Comparison of ENCODE assay signal across 16 cellular contexts in the genomic region with DNA sequence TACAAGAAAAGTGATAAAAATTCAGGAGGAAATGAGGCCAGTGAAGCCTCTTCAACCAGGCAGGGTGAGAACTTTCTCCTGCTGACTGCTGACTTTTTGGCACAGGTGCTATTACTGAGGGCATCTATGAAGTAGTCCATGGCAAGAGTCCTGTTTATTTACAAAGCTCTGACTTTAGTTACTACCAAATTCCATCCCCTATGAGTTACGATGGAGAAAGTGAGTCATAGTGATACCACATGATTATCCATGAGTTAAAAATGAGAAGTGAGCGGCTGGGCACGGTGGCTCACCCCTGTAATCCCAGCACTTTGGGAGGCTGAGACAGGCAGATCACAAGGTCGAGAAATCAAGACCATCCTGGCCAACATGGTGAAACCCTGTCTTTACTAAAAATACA. TPM values are rescaled to one million over a fixed set of nuclear protein-coding genes. Genes with fewer than 3 reads are reported as not detected.
DNase-seq lines count a peak whose midpoint lies in the region; TF ChIP-seq lines count a peak whose summit lies in the region.
"Had no signal": no experiment of that assay in that cellular context is flagged by ENCODE, and none has a peak within 500 bp of the region (broad histone marks: within the 10 kb centered on the region; RNA-seq: fewer than 3 reads in every experiment).

No MANE protein-coding gene starts in this region.

- H3K4me1 ChIP-seq in SJCRH30 (peaks cover 15% of the 10 kb centered on the region), fibroblast of lung (ENCODE audit: control insufficient read depth, extremely low read depth, insufficient read depth, low read length) (no peaks in the 10 kb centered on the region), stomach (no peaks in the 10 kb centered on the region)

- H3K27me3 Mint-ChIP-seq in HFFc6 (ENCODE audit: insufficient read depth) = peaks cover 2% of the 10 kb centered on the region; the same call in 1 of the 2 replicates
- H3K27me3 Mint-ChIP-seq in mesothelial cell of epicardium (ENCODE audit: low read depth) = no peaks in the 10 kb centered on the region
- H3K27me3 Mint-ChIP-seq: dendritic cell treated with granulocyte-macrophage colony-stimulating factor and Interleukin-4, amounts not matched to agents 40 ng/mL and 50 ng/mL, for 4 days had no signal

- no peaks in the 10 kb centered on the region for H3K4me1 Mint-ChIP-seq in HFFc6 (ENCODE audit: low read depth)
- H3K4me1 Mint-ChIP-seq in mesothelial cell of epicardium = peaks cover 34% of the 10 kb centered on the region

- H3K27ac ChIP-seq in SJCRH30 (peak overlapping the region; percentile 20; the same call in 1 of the 2 replicates), fibroblast of lung (ENCODE audit: insufficient read depth, low read length) (no peak overlapping the region), stomach (no peak overlapping the region)
- H3K27ac ChIP-seq: ovary had no signal

- H2AFZ ChIP-seq in fibroblast of lung (ENCODE audit: low read length) = no peak overlapping the region

- H3K79me2 ChIP-seq in fibroblast of lung (ENCODE audit: control insufficient read depth, insufficient read depth, low read length) = no peaks in the 10 kb centered on the region

- H4K20me1 ChIP-seq in fibroblast of lung (ENCODE audit: control insufficient read depth, extremely low read depth, insufficient read depth, low read length) = no peaks in the 10 kb centered on the region

- DNase-seq in 8988T = peak; percentile 34
- peak; percentile 28 for DNase-seq in HFFc6
- DNase-seq in SJCRH30 = peak in 1 of 2 experiments; percentile 39
- peak; percentile 36 to 82 for DNase-seq in fibroblast of lung (ENCODE audit: low read depth in 2 of 2)
- no peak for DNase-seq in stimulated activated CD8-positive, alpha-beta memory T cell treated with anti-CD3 and anti-CD28 coated beads, Interleukin-4, amount 100 ng/mL, for 48 hours
- no peak for DNase-seq in AML-193 (lab: John Stamatoyannopoulos, UW)
- DNase-seq in stomach = no peak
- DNase-seq in mesothelial cell of epicardium (ENCODE audit: low spot score in 2 of 2, unreplicated experiment in 2 of 2) = no peak
- DNase-seq: activated CD4-positive, alpha-beta T cell treated with anti-CD3 and anti-CD28 coated beads for 1 hour; mucosa of descending colon; NCI-H2171; ovary; T-helper 1 cell; tibial artery had no signal

- H3K4me3 Mint-ChIP-seq in HFFc6 = no peak overlapping the region
- H3K4me3 Mint-ChIP-seq in mesothelial cell of epicardium = no peak overlapping the region
- H3K4me3 Mint-ChIP-seq: activated naive CD8-positive, alpha-beta T cell; dendritic cell treated with granulocyte-macrophage colony-stimulating factor and Interleukin-4, amounts not matched to agents 40 ng/mL and 50 ng/mL, for 4 days had no signal

- no peak overlapping the region for H3K4me3 ChIP-seq in SJCRH30
- H3K4me3 ChIP-seq in fibroblast of lung (replicated peaks in 1 of 4; ENCODE audit: control extremely low read depth in 1 of 4, insufficient read depth in 1 of 4, low read depth in 3 of 4, low read length in 4 of 4) = no peak overlapping the region
- no peak overlapping the region for H3K4me3 ChIP-seq in stomach
- H3K4me3 ChIP-seq: mucosa of descending colon, ovary, tibial artery had no signal

- no peak for TF ChIP-seq POLR2A in stomach (IDR thresholded peaks at IDR 0.05)

- TF ChIP-seq CTCF in HFFc6 (IDR thresholded peaks at IDR 0.05) = no peak
- TF ChIP-seq CTCF in fibroblast of lung (conservative IDR thresholded peaks at IDR 0.05 in 1 of 2, IDR thresholded peaks at IDR 0.05 in 1 of 2; ENCODE audit: low read depth in 1 of 2, low read length in 2 of 2) = no peak
- TF ChIP-seq CTCF in stomach (IDR thresholded peaks at IDR 0.05) = no peak
- no peak for TF ChIP-seq CTCF in mesothelial cell of epicardium (IDR thresholded peaks at IDR 0.05; ENCODE audit: unreplicated experiment)

- H3K36me3 Mint-ChIP-seq in HFFc6 (ENCODE audit: low read depth) = no peaks in the 10 kb centered on the region
- peaks cover 4% of the 10 kb centered on the region for H3K36me3 Mint-ChIP-seq in mesothelial cell of epicardium
- H3K36me3 Mint-ChIP-seq: activated naive CD8-positive, alpha-beta T cell had no signal

- H3K9ac ChIP-seq in fibroblast of lung (ENCODE audit: insufficient read depth, low read length) = no peak overlapping the region

- H3K4me2 ChIP-seq in fibroblast of lung (ENCODE audit: extremely low read depth, insufficient read depth, low read length) = no peak overlapping the region

- H3K9me3 ChIP-seq in SJCRH30 (replicated peaks) (no peaks in the 10 kb centered on the region), fibroblast of lung (ENCODE audit: control insufficient read depth, insufficient read depth, low read depth, low read length) (no peaks in the 10 kb centered on the region), stomach (peaks cover 0 to 15% (median 7%) of the 10 kb centered on the region in 4 donors)
- H3K9me3 ChIP-seq: mucosa of descending colon, ovary, tibial artery had no signal

- peaks cover 20% of the 10 kb centered on the region for H3K9me3 Mint-ChIP-seq in HFFc6
- peaks cover 16% of the 10 kb centered on the region for H3K9me3 Mint-ChIP-seq in mesothelial cell of epicardium
- H3K9me3 Mint-ChIP-seq: dendritic cell treated with granulocyte-macrophage colony-stimulating factor and Interleukin-4, amounts not matched to agents 40 ng/mL and 50 ng/mL, for 4 days had no signal

- H3K27ac Mint-ChIP-seq in HFFc6 = no peak overlapping the region
- no peak overlapping the region for H3K27ac Mint-ChIP-seq in mesothelial cell of epicardium
- H3K27ac Mint-ChIP-seq: activated naive CD8-positive, alpha-beta T cell; dendritic cell treated with granulocyte-macrophage colony-stimulating factor and Interleukin-4, amounts not matched to agents 40 ng/mL and 50 ng/mL, for 4 days had no signal

- intact Hi-C loops in stomach (cut with DNase I; ENCODE audit: low total_unique reads) = no loop called here

- H3K36me3 ChIP-seq in SJCRH30 (peaks cover 9% of the 10 kb centered on the region), fibroblast of lung (ENCODE audit: control insufficient read depth, insufficient read depth, low read length) (no peaks in the 10 kb centered on the region), stomach (no peaks in the 10 kb centered on the region)
- H3K36me3 ChIP-seq: ovary had no signal

- 57 to 72% (median 67%) methylated on average over 4 of the region's 4 CpGs for WGBS in stomach, 5 donors

- no peak for TF ChIP-seq EP300 in stomach (IDR thresholded peaks at IDR 0.05)

- H3K27me3 ChIP-seq in SJCRH30 (no peaks in the 10 kb centered on the region), fibroblast of lung (ENCODE audit: control insufficient read depth, insufficient read depth, low read length) (no peaks in the 10 kb centered on the region), stomach (peaks cover 0 to 16% (median 0%) of the 10 kb centered on the region in 3 donors)
- H3K27me3 ChIP-seq: ovary, tibial artery had no signal

RNA-seq across cellular contexts. Expression of a gene that starts 19.9 kb away (rescaled TPM):
- under 1 TPM in 4 of 6 experiments, not detected in 2; 0.05 to 0.09 (median 0.07) TPM for total RNA-seq in HFFc6 (2021; fragmentation: NEBNext Ultra II Directional; extraction: Animal tissue kit (Norgen Biotek cat#: 25700))
- 106 and 112 TPM in 2 replicates for total RNA-seq in SJCRH30 (2014; rRNA removed; shearing (Covaris generic))
- 0.26 and 0.33 TPM in 2 replicates for total RNA-seq in fibroblast of lung
- polyA plus RNA-seq in fibroblast of lung = 0.36 and 0.65 TPM in 2 replicates
- 0.30 and 0.37 TPM in 2 replicates for polyA plus RNA-seq in fibroblast of lung (2012)
- 0.15 and 1.8 TPM in 2 replicates for polyA minus RNA-seq in fibroblast of lung (ENCODE audit: low replicate concordance)
- 1 to 10 TPM in 4 of 5 donors, not detected in 1; 1.8 to 9.0 (median 5.1) TPM for total RNA-seq in stomach
- 10 to 100 TPM in 1 of 3 donors, 1 to 10 TPM in 2; 2.1 to 11.0 (median 2.7) TPM for polyA plus RNA-seq in stomach
- total RNA-seq in mesothelial cell of epicardium = 5.2 to 5.7 TPM (median 5.4 TPM) in 3 replicates

Comparison
In these comparisons a context has a peak if more than half of its experiments do, and no peak if none do; other contexts are left out.
1. DNase-seq: peak in 8988T (single experiment), HFFc6 (single experiment) and fibroblast of lung (2 of 2); none in stimulated activated CD8-positive, alpha-beta memory T cell treated with anti-CD3 and anti-CD28 coated beads, Interleukin-4, amount 100 ng/mL, for 48 hours (single experiment), AML-193 (0 of 2), stomach (single experiment) and mesothelial cell of epicardium (0 of 2).
2. RNA of a gene that starts 19.9 kb away (total RNA-seq): 106 to 112 TPM in SJCRH30; 5.2 to 5.7 TPM in mesothelial cell of epicardium, 1.8 to 9.0 TPM in stomach, 0.26 to 0.33 TPM in fibroblast of lung and 0.05 to 0.09 TPM in HFFc6; every median in the first group is over 10 times any median in the second.